Comparison of ENCODE assay signal across 13 cellular contexts in the genomic region with DNA sequence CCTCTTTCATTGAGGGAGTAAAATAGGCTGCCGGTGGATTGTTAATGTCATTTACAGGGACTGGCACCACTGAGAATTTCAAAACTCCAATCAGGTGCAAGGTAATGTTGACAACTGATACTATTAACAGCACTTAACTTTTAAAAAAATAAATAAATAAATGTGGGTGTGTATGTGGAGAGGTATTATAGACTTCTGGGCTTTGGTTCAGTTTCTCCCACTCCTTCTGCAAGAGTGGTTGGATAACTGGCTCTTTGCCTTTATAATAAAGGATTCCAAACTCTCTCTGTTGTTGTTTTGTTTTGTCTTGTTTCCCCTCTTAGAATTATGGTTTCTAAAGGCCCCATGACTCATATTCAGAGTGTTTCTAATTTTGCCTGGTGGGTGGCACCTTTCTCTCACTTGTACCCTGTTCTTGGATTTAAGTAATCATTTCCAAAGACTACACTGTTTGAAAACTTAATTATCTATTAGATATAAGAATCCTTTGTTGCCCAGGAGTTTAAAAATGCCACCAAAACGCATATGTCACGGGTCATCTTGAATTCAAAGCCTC.
DNase-seq lines count a peak whose midpoint lies in the region; ATAC-seq and FAIRE-seq lines count a peak whose summit lies in the region.
"Had no signal": no experiment of that assay in that cellular context is flagged by ENCODE, and none has a peak within 500 bp of the region (broad histone marks: within the 10 kb centered on the region; RNA-seq: fewer than 3 reads in every experiment).

No MANE protein-coding gene starts in this region.

- ATAC-seq in GM19395 (IDR thresholded peaks at IDR 0.05; ENCODE audit: unreplicated experiment), result peak; percentile 41
- peak; percentile 50 for ATAC-seq in HG03432 (IDR thresholded peaks at IDR 0.05; ENCODE audit: unreplicated experiment)
- no peak for ATAC-seq in GM19467 (IDR thresholded peaks at IDR 0.05; ENCODE audit: unreplicated experiment)
- ATAC-seq: effector memory CD8-positive, alpha-beta T cell had no signal

- peak; percentile 15 for FAIRE-seq in GM18507 (lab: Jason Lieb, UNC)

- DNase-seq in GM18507 (ENCODE audit: extremely low spot score, insufficient read length, low read depth) (no peak), dedifferentiated amniotic fluid mesenchymal stem cell (ENCODE audit: extremely low spot score) (peak; percentile 24), NCI-H1694 (lab: John Stamatoyannopoulos, UW) (no peak), NCI-H748 (lab: John Stamatoyannopoulos, UW; ENCODE audit: unreplicated experiment) (no peak)
- DNase-seq: effector memory CD8-positive, alpha-beta T cell; HCEC 1CT; MM.1S; Right ventricle myocardium superior; stimulated activated CD4-positive, alpha-beta T cell treated with anti-CD3 and anti-CD28 coated beads, Interleukin-4, amount 100 ng/mL, for 1 hour; substantia nigra had no signal
